ENCODE assay signal across 8 cellular contexts in genomic region chr17:385836-386144, GRCh38. TPM values are rescaled to one million over a fixed set of nuclear protein-coding genes. Genes with fewer than 3 reads are reported as not detected.
DNase-seq lines count a peak whose midpoint lies in the region; ATAC-seq, FAIRE-seq and TF ChIP-seq lines count a peak whose summit lies in the region.

No MANE protein-coding gene starts in this region.

- WGBS in H1 (ENCODE audit: extremely low coverage in 1 of 2, insufficient coverage in 1 of 2, insufficient read length in 1 of 2, insufficient replicate concordance in 2 of 2, low coverage in 1 of 2, low lambda C conversion rate in 2 of 2, missing lambda C conversion rate in 1 of 2), 2 experiments: no CpG with 5 or more reads among the region's 43 CpGs

- no peak overlapping the region for H2BK12ac ChIP-seq in H1 (ENCODE audit: low read depth, low read length)

- peaks cover 27% of the 10 kb centered on the region for H3K4me1 ChIP-seq in HUES48 (ENCODE audit: control insufficient read depth, insufficient read depth, low read length)
- peaks cover 5 to 26% (median 18%) of the 10 kb centered on the region in 4 experiments; a peak in 6 of 7 replicates for H3K4me1 ChIP-seq in H1 (replicated peaks in 1 of 4; ENCODE audit: control insufficient read depth in 3 of 4, insufficient read depth in 4 of 4, low read length in 3 of 4)

- H3K18ac ChIP-seq in H1 (ENCODE audit: extremely low read depth, low read length): no peak overlapping the region

- no peak overlapping the region for H2BK120ac ChIP-seq in H1 (replicated peaks; ENCODE audit: low read depth, low read length)

- no peak overlapping the region for H4K8ac ChIP-seq in H1 (ENCODE audit: extremely low read depth, insufficient read depth, low read length)

- H3K9ac ChIP-seq in HUES48 (ENCODE audit: low read depth, low read length) (no peak overlapping the region), H1 (replicated peaks in 1 of 4; ENCODE audit: extremely low read depth in 1 of 4, low read depth in 3 of 4, low read length in 3 of 4) (no peak overlapping the region)

- no peak for TF ChIP-seq EP300 in H1 (IDR thresholded peaks at IDR 0.05; ENCODE audit: borderline replicate concordance in 1 of 2, low read depth in 2 of 2, low read length in 2 of 2)

- no peak for TF ChIP-seq RAD21 in H1 (IDR thresholded peaks at IDR 0.05 in 1 of 2, conservative IDR thresholded peaks at IDR 0.05 in 1 of 2; ENCODE audit: low read depth in 2 of 2, low read length in 2 of 2)

- peaks cover 7% of the 10 kb centered on the region; the same call in 1 of the 2 replicates for H3K23me2 ChIP-seq in H1 (ENCODE audit: low read depth, low read length)

- no peak overlapping the region for H4K5ac ChIP-seq in H1 (ENCODE audit: insufficient read length, low read depth, low read length)

- no peak overlapping the region for H3K27ac ChIP-seq in HUES48 (ENCODE audit: low read depth, low read length)
- H3K27ac ChIP-seq in H1 (ENCODE audit: low read depth, low read length): no peak overlapping the region

- no peak for ATAC-seq in GM21447 (IDR thresholded peaks at IDR 0.05; ENCODE audit: unreplicated experiment)

- no peak overlapping the region for H2BK5ac ChIP-seq in H1 (ENCODE audit: low read depth, low read length)

- no peak for TF ChIP-seq CTCF in GM12864 (IDR thresholded peaks at IDR 0.05; ENCODE audit: low read depth, low read length, missing control alignments)
- no peak for TF ChIP-seq CTCF in H1 (IDR thresholded peaks at IDR 0.05; ENCODE audit: control extremely low read depth in 1 of 3, insufficient read depth in 1 of 3, low read depth in 1 of 3, low read length in 3 of 3)

- no peaks in the 10 kb centered on the region for H3K79me2 ChIP-seq in H1 (ENCODE audit: control insufficient read depth in 1 of 2, insufficient read depth in 2 of 2, low read length in 2 of 2)

- no peaks in the 10 kb centered on the region for H3K9me3 ChIP-seq in HUES48 (ENCODE audit: control insufficient read depth, insufficient read depth, low read length)
- peaks cover 0 to 5% of the 10 kb centered on the region in 2 experiments; a peak in 1 of 4 replicates for H3K9me3 ChIP-seq in H1 (ENCODE audit: insufficient read depth in 2 of 2, low read depth in 1 of 2, low read length in 1 of 2)

- H3K27me3 ChIP-seq in HUES48 (ENCODE audit: control insufficient read depth, insufficient read depth, low read length) (peaks cover 31% of the 10 kb centered on the region), H1 (replicated peaks in 1 of 4; ENCODE audit: control insufficient read depth in 3 of 4, extremely low read depth in 1 of 4, insufficient read depth in 3 of 4, low read length in 3 of 4) (peaks cover 9 to 24% (median 22%) of the 10 kb centered on the region in 4 experiments)

- H3K4me3 ChIP-seq in GM12864 (ENCODE audit: low read depth, low read length) (peak overlapping the region; percentile 45), HUES48 (ENCODE audit: low read depth, low read length) (peak overlapping the region; percentile 63; the same call in 1 of the 2 replicates), H1 (ENCODE audit: extremely low read depth in 1 of 4, insufficient read depth in 2 of 4, low read depth in 3 of 4, low read length in 4 of 4) (peak overlapping the region in 2 of 4 experiments; percentile 23 to 58; a peak in 3 of 8 replicates), skeletal muscle cell (ENCODE audit: low read depth, low read length) (peak overlapping the region; percentile 39)

- H2BK20ac ChIP-seq in H1 (ENCODE audit: low read length): no peak overlapping the region

- CTCF ChIA-PET in H1 (lab: Charles Lee; ENCODE audit: partially characterized antibody): interaction anchor here (0.7 to 2.2 kb wide), 8 partner anchors 10 to 315 kb away, joined by 3 to 8 read pairs (median 5); no protein-coding TSS in a partner anchor

- no peak overlapping the region for H4K91ac ChIP-seq in H1 (replicated peaks; ENCODE audit: insufficient read length, low read length)

- no peak for TF ChIP-seq POLR2A in H1 (IDR thresholded peaks at IDR 0.05; ENCODE audit: control extremely low read depth in 1 of 2, low read depth in 2 of 2, low read length in 2 of 2)

- H4K20me1 ChIP-seq in H1 (replicated peaks in 1 of 2; ENCODE audit: control insufficient read depth in 1 of 2, insufficient read depth in 2 of 2, low read length in 2 of 2): no peaks in the 10 kb centered on the region

- peak overlapping the region; percentile 56 to 61; a peak in 3 of 4 replicates for H3K4me2 ChIP-seq in H1 (ENCODE audit: insufficient read depth in 1 of 2, low read depth in 2 of 2, low read length in 2 of 2)

- H3K79me1 ChIP-seq in H1 (ENCODE audit: low read depth, low read length): no peaks in the 10 kb centered on the region

- no peak overlapping the region for H2AK5ac ChIP-seq in H1 (ENCODE audit: low read depth, low read length)

- H3K14ac ChIP-seq in H1 (ENCODE audit: insufficient read length): no peak overlapping the region

- no peak overlapping the region for H2BK15ac ChIP-seq in H1 (ENCODE audit: low read length)

- no peak overlapping the region for H3K23ac ChIP-seq in H1 (ENCODE audit: insufficient read length)

- no peak overlapping the region for H3K4ac ChIP-seq in H1 (replicated peaks; ENCODE audit: insufficient read length, low read depth, low read length)

- no peak overlapping the region for H3K56ac ChIP-seq in H1 (replicated peaks; ENCODE audit: insufficient read length, low read depth, low read length)

- no peak overlapping the region for H2AFZ ChIP-seq in H1 (ENCODE audit: low read length)

- H3K36me3 ChIP-seq in HUES48 (ENCODE audit: control insufficient read depth, insufficient read depth, low read length) (no peaks in the 10 kb centered on the region), H1 (ENCODE audit: control insufficient read depth in 2 of 4, insufficient read depth in 4 of 4, low read length in 3 of 4) (no peaks in the 10 kb centered on the region)

- DNase-seq in GM12864 (ENCODE audit: low read depth): no peak
- no peak for DNase-seq in H1 (ENCODE audit: low read depth in 1 of 2, low spot score in 2 of 2)
- DNase-seq in skeletal muscle cell (ENCODE audit: low read depth): no peak
- no peak for DNase-seq in GM19238 (ENCODE audit: insufficient read length, low spot score)
- no peak for DNase-seq in NOMO-1 treated with DMSO at 0.1 percent for 48 hours (lab: John Stamatoyannopoulos, UW; ENCODE audit: unreplicated experiment)
- no peak for DNase-seq in HCEC 1CT

- POLR2A ChIA-PET in H1 (lab: Charles Lee; ENCODE audit: partially characterized antibody): no interaction called here

- no peak for FAIRE-seq in H1 (lab: Jason Lieb, UNC)

TF ChIP-seq in H1, 55 proteins besides CTCF, POLR2A, EP300 and RAD21:
- TF ChIP-seq EGR1 (IDR thresholded peaks at IDR 0.05; ENCODE audit: borderline replicate concordance, low read depth, low read length) (no peak), TEAD4 (IDR thresholded peaks at IDR 0.05; ENCODE audit: low read depth, low read length) (no peak), JUN (IDR thresholded peaks at IDR 0.05; ENCODE audit: low read depth, low read length) (no peak), CEBPB (IDR thresholded peaks at IDR 0.05; ENCODE audit: low read depth, low read length) (no peak), GABPA (IDR thresholded peaks at IDR 0.05; ENCODE audit: borderline replicate concordance, insufficient read depth, low read length) (no peak), ASH2L (IDR thresholded peaks at IDR 0.05; ENCODE audit: low read length) (no peak), RXRA (IDR thresholded peaks at IDR 0.05; ENCODE audit: insufficient read depth, low read depth, low read length) (no peak), YY1 (IDR thresholded peaks at IDR 0.05; ENCODE audit: low read depth, low read length) (no peak), POU5F1 (IDR thresholded peaks at IDR 0.05; ENCODE audit: low read depth, low read length) (no peak), POLR2AphosphoS5 (IDR thresholded peaks at IDR 0.05; ENCODE audit: low read depth, low read length) (no peak), SP2 (IDR thresholded peaks at IDR 0.05; ENCODE audit: low read length) (no peak), KDM5A (IDR thresholded peaks at IDR 0.05; ENCODE audit: low read length) (no peak), RNF2 (IDR thresholded peaks at IDR 0.05; ENCODE audit: borderline replicate concordance, low read depth, low read length, missing control alignments, poor library complexity, severe bottlenecking) (no peak), TAF7 (optimal IDR thresholded peaks at IDR 0.05; ENCODE audit: borderline replicate concordance, low read depth, low read length) (no peak), NRF1 (IDR thresholded peaks at IDR 0.05; ENCODE audit: low read depth, low read length) (no peak), PHF8 (conservative IDR thresholded peaks at IDR 0.05; ENCODE audit: low read depth, low read length) (no peak), TCF12 (IDR thresholded peaks at IDR 0.05; ENCODE audit: low read depth, low read length) (no peak)

RNA-seq across cellular contexts. Expression of gene RPH3AL, which starts 33.2 kb away (rescaled TPM):
- 5.6 and 6.1 TPM in 2 replicates for total RNA-seq in H1 (2021; fragmentation: NEBNext Ultra II Directional; extraction: Animal tissue kit (Norgen Biotek cat#: 25700))
- polyA plus RNA-seq in H1 (2011; rRNA removed): 5.8 and 10.7 TPM in 2 replicates
- 6.1 TPM for polyA plus RNA-seq in H1 (2011; cell fraction: cytosol; rRNA removed)
- 8.3 TPM for polyA plus RNA-seq in H1 (2011; cell fraction: nucleus; rRNA removed)
- polyA plus RNA-seq in H1 (2012, experiment 1 of 2): 4.1 to 6.5 TPM (median 4.9 TPM) in 4 replicates
- polyA plus RNA-seq in H1 (2012, experiment 2 of 2): 6.6 TPM
- polyA plus RNA-seq in H1 (2013, experiment 1 of 2): 3.9 TPM
- 4.0 TPM for polyA plus RNA-seq in H1 (2013, experiment 2 of 2)
- 2.3 and 2.7 TPM in 2 replicates for polyA minus RNA-seq in H1 (2011; rRNA and poly(A)+ RNA removed)
- polyA minus RNA-seq in H1 (2011; cell fraction: cytosol; rRNA and poly(A)+ RNA removed): 4.3 TPM
- 9.9 TPM for polyA minus RNA-seq in H1 (2011; cell fraction: nucleus; rRNA and poly(A)+ RNA removed)

RNA-seq across cellular contexts. Expression of gene RFLNB, which starts 59.9 kb away (rescaled TPM):
- total RNA-seq in H1 (2021; fragmentation: NEBNext Ultra II Directional; extraction: Animal tissue kit (Norgen Biotek cat#: 25700)): 56.5 and 58.4 TPM in 2 replicates
- polyA plus RNA-seq in H1 (2011; rRNA removed): 9.4 and 11.6 TPM in 2 replicates
- 10.8 TPM for polyA plus RNA-seq in H1 (2011; cell fraction: cytosol; rRNA removed)
- polyA plus RNA-seq in H1 (2011; cell fraction: nucleus; rRNA removed): 9.3 TPM
- 22.5 to 28.3 TPM (median 25.2 TPM) in 4 replicates for polyA plus RNA-seq in H1 (2012, experiment 1 of 2)
- polyA plus RNA-seq in H1 (2012, experiment 2 of 2): 23.8 TPM
- 42.9 TPM for polyA plus RNA-seq in H1 (2013, experiment 1 of 2)
- 45.8 TPM for polyA plus RNA-seq in H1 (2013, experiment 2 of 2)
- 8.4 and 9.3 TPM in 2 replicates for polyA minus RNA-seq in H1 (2011; rRNA and poly(A)+ RNA removed)
- 13.5 TPM for polyA minus RNA-seq in H1 (2011; cell fraction: cytosol; rRNA and poly(A)+ RNA removed)
- 6.2 TPM for polyA minus RNA-seq in H1 (2011; cell fraction: nucleus; rRNA and poly(A)+ RNA removed)
